Comparison of ENCODE assay signal across 8 cellular contexts in genomic region chr19:45817010-45817724, GRCh38. TPM values are rescaled to one million over a fixed set of nuclear protein-coding genes. Genes with fewer than 3 reads are reported as not detected.
A peak's percentile ranks its signal among the peaks of the same experiment; 100 is the strongest.
DNase-seq lines count a peak whose midpoint lies in the region; ATAC-seq and TF ChIP-seq lines count a peak whose summit lies in the region.

No MANE protein-coding gene starts in this region.

- peak; percentile 99 for TF ChIP-seq CTCF in HFFc6 (IDR thresholded peaks at IDR 0.05)
- peak; percentile 100 for TF ChIP-seq CTCF in NB4 (IDR thresholded peaks at IDR 0.05; ENCODE audit: low read depth, low read length)
- TF ChIP-seq CTCF in uterus (IDR thresholded peaks at IDR 0.05), result peak; percentile 94 to 97 (median 95)

- H3K27ac Mint-ChIP-seq in HFFc6, result peak overlapping the region; percentile 38; the same call in 1 of the 2 replicates

- no peaks in the 10 kb centered on the region for H3K4me1 ChIP-seq in uterus

- no peaks in the 10 kb centered on the region for H3K27me3 ChIP-seq in uterus

- TF ChIP-seq POLR2A in NB4 (IDR thresholded peaks at IDR 0.05; ENCODE audit: extremely low read depth, insufficient read length) (peak; percentile 34), uterus (IDR thresholded peaks at IDR 0.05) (no peak)

- peaks cover 6% of the 10 kb centered on the region; the same call in 1 of the 2 replicates for H3K36me3 Mint-ChIP-seq in HFFc6 (ENCODE audit: low read depth)

- no peak overlapping the region for H3K4me3 ChIP-seq in NB4 (ENCODE audit: low read depth, low read length)
- no peak overlapping the region for H3K4me3 ChIP-seq in uterus

- intact Hi-C loops in Right ventricle myocardium inferior (cut with DNase I), result loop anchor here (5.0 kb wide), 1 partner anchor 70 kb away; the partner anchor contains the start of gene IRF2BP1
- intact Hi-C loops in uterus (cut with DNase I; ENCODE audit: low total_unique reads), result no loop called here

- H3K36me3 ChIP-seq in uterus, result no peaks in the 10 kb centered on the region

- H3K27me3 Mint-ChIP-seq in HFFc6 (ENCODE audit: insufficient read depth), result peaks cover 2% of the 10 kb centered on the region

- no peaks in the 10 kb centered on the region for H3K9me3 ChIP-seq in uterus

- no peaks in the 10 kb centered on the region for H3K9me3 Mint-ChIP-seq in HFFc6

- ATAC-seq in SK-N-SH treated with all-trans-retinoic acid at 6 μM for 48 hours (peak; percentile 92), Right ventricle myocardium inferior (peak; percentile 88)

- H3K4me1 Mint-ChIP-seq in HFFc6 (ENCODE audit: low read depth), result peaks cover 8% of the 10 kb centered on the region; the same call in 1 of the 2 replicates

- H3K4me3 Mint-ChIP-seq in HFFc6, result no peak overlapping the region

- peak overlapping the region in 1 of 2 donors; percentile 39 for H3K27ac ChIP-seq in uterus

- DNase-seq in GM04503 (ENCODE audit: low read depth) (peak; percentile 44), HFFc6 (peak; percentile 91), NB4 (ENCODE audit: low read depth) (peak; percentile 98), Right ventricle myocardium inferior (ENCODE audit: missing footprints) (peak; percentile 97), pons (ENCODE audit: low spot score) (peak; percentile 78), uterus (peak; percentile 92 to 93)
- peak; percentile 96 for DNase-seq in activated naive CD4-positive, alpha-beta T cell treated with anti-CD3 and anti-CD28 coated beads, Interleukin-2, amount 50 U/mL, for 16 hours

TF ChIP-seq in SK-N-SH treated with all-trans-retinoic acid at 6 μM for 48 hours, 23 proteins besides CTCF, POLR2A, EP300 and RAD21:
- TF ChIP-seq ZNF70 (CRISPR knock-in tag; IDR thresholded peaks at IDR 0.05) (no peak), ZFP3 (CRISPR knock-in tag; IDR thresholded peaks at IDR 0.05) (no peak), ARNTL (CRISPR knock-in tag; IDR thresholded peaks at IDR 0.05; ENCODE audit: borderline replicate concordance, low read depth) (no peak), TCF4 (CRISPR knock-in tag; IDR thresholded peaks at IDR 0.05; ENCODE audit: borderline replicate concordance) (no peak), SNAI2 (CRISPR knock-in tag; IDR thresholded peaks at IDR 0.05) (no peak), CSDC2 (CRISPR knock-in tag; IDR thresholded peaks at IDR 0.05) (no peak), PATZ1 (CRISPR knock-in tag; IDR thresholded peaks at IDR 0.05; ENCODE audit: borderline replicate concordance) (no peak), PPARA (CRISPR knock-in tag; IDR thresholded peaks at IDR 0.05; ENCODE audit: borderline replicate concordance) (no peak), ZNF565 (CRISPR knock-in tag; conservative IDR thresholded peaks at IDR 0.05; ENCODE audit: low read depth) (no peak), BACH2 (CRISPR knock-in tag; IDR thresholded peaks at IDR 0.05; ENCODE audit: borderline replicate concordance) (no peak), RARB (CRISPR knock-in tag; IDR thresholded peaks at IDR 0.05) (no peak), CSRNP3 (CRISPR knock-in tag; IDR thresholded peaks at IDR 0.05) (no peak), ISL1 (CRISPR knock-in tag; IDR thresholded peaks at IDR 0.05) (no peak)

RNA-seq across cellular contexts. Expression of gene RSPH6A, which starts 2.1 kb away (rescaled TPM):
- total RNA-seq in HFFc6 (2021; fragmentation: NEBNext Ultra II Directional; extraction: Animal tissue kit (Norgen Biotek cat#: 25700)), result under 1 TPM in 1 of 6 experiments, not detected in 5; 0.07 TPM
- total RNA-seq in Right ventricle myocardium inferior (not detected), uterus (under 1 TPM in 2 of 4 donors, not detected in 2; 0.14 to 0.40 TPM)

RNA-seq across cellular contexts. Expression of gene DMWD, which starts 24.5 kb away (rescaled TPM):
- total RNA-seq in HFFc6 (2021; fragmentation: NEBNext Ultra II Directional; extraction: Animal tissue kit (Norgen Biotek cat#: 25700)), result 10 to 100 TPM; 53.4 to 63.2 (median 55.3) TPM
- total RNA-seq in Right ventricle myocardium inferior (52.0 TPM), uterus (100 to 1,000 TPM in 1 of 4 donors, 10 to 100 TPM in 2, 1 to 10 TPM in 1; 4.4 to 103 (median 36.9) TPM)

RNA-seq across cellular contexts. Expression of gene DMPK, which starts 34.9 kb away (rescaled TPM):
- total RNA-seq in HFFc6 (2021; fragmentation: NEBNext Ultra II Directional; extraction: Animal tissue kit (Norgen Biotek cat#: 25700)), result 100 to 1,000 TPM in 4 of 6 experiments, 10 to 100 TPM in 2; 85.5 to 144 (median 102) TPM
- total RNA-seq in Right ventricle myocardium inferior (233 TPM), uterus (100 to 1,000 TPM in 1 of 4 donors, 10 to 100 TPM in 3; 15.3 to 211 (median 43.8) TPM)

RNA-seq across cellular contexts. Expression of gene SYMPK, which starts 45.8 kb away (rescaled TPM):
- 10 to 100 TPM; 59.6 to 74.8 (median 66.0) TPM for total RNA-seq in HFFc6 (2021; fragmentation: NEBNext Ultra II Directional; extraction: Animal tissue kit (Norgen Biotek cat#: 25700))
- total RNA-seq in Right ventricle myocardium inferior (29.9 TPM), uterus (10 to 100 TPM; 32.0 to 72.6 (median 46.4) TPM)

RNA-seq across cellular contexts. Expression of gene FOXA3, which starts 47.0 kb away (rescaled TPM):
- not detected for total RNA-seq in HFFc6 (2021; fragmentation: NEBNext Ultra II Directional; extraction: Animal tissue kit (Norgen Biotek cat#: 25700))
- not detected for total RNA-seq in Right ventricle myocardium inferior
- not detected for total RNA-seq in uterus

Comparison
In these comparisons a context has a peak if more than half of its experiments do, and no peak if none do; other contexts are left out.
1. DNase-seq: peak in every context shown above with its lines; median percentile 98 in NB4; 97 in Right ventricle myocardium inferior; 96 in activated naive CD4-positive, alpha-beta T cell treated with anti-CD3 and anti-CD28 coated beads, Interleukin-2, amount 50 U/mL, for 16 hours; 92 in uterus; 91 in HFFc6; 78 in pons; 44 in GM04503.